In the genomic region with DNA sequence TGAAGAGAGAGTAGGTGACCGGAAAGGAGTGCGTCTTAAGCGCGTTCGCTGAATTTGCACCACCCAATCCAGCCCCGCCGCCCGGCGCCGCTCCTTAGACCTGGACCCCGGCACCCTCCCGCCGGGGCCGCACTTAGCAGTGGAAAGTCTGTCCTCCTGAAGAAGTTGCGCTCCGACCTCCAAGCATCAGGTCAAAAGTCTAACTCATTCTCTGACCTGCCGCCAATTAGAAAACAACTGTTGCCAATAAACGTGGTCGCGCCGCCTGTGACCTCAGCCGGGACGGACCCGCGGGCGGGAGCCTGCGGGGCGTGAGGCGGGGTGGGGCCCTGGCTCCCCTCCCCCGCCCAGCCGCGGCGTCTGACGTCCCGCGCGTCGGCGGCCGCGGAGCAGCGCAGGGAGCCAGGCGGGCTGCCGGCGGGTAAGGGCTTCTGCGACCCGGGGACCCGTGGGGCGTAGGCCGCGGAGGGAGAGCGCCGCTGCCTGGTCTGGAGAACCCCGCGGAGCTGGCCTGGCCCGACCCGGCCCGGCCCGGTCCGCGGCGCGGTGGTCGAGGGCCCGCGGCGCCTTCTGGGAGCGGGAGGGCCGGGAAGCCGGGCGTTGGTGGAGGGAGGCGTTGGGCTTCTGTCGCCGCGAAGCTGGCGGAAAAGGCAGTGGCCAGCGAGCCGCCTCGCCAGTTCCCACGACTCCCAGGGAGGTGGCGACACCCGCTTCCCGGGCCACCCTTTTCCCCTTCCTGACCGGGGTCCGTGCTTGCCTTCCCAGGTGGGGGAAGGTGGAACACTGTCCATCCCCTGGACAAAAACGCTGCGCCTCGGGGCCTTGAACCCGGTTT, we compare ENCODE assay signal across 1 cellular context.
TF ChIP-seq lines count a peak whose summit lies in the region.

A gene with protein sequence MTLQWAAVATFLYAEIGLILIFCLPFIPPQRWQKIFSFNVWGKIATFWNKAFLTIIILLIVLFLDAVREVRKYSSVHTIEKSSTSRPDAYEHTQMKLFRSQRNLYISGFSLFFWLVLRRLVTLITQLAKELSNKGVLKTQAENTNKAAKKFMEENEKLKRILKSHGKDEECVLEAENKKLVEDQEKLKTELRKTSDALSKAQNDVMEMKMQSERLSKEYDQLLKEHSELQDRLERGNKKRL (plus strand): TSS at position 366 of the 835 bp plus-strand sequence. CDS start 527 bp downstream, outside the sequence.

TF ChIP-seq in HepG2, 621 proteins besides CTCF, POLR2A, EP300 and RAD21 (continued from another document and continues in another):
- TF ChIP-seq, protein P1, sequence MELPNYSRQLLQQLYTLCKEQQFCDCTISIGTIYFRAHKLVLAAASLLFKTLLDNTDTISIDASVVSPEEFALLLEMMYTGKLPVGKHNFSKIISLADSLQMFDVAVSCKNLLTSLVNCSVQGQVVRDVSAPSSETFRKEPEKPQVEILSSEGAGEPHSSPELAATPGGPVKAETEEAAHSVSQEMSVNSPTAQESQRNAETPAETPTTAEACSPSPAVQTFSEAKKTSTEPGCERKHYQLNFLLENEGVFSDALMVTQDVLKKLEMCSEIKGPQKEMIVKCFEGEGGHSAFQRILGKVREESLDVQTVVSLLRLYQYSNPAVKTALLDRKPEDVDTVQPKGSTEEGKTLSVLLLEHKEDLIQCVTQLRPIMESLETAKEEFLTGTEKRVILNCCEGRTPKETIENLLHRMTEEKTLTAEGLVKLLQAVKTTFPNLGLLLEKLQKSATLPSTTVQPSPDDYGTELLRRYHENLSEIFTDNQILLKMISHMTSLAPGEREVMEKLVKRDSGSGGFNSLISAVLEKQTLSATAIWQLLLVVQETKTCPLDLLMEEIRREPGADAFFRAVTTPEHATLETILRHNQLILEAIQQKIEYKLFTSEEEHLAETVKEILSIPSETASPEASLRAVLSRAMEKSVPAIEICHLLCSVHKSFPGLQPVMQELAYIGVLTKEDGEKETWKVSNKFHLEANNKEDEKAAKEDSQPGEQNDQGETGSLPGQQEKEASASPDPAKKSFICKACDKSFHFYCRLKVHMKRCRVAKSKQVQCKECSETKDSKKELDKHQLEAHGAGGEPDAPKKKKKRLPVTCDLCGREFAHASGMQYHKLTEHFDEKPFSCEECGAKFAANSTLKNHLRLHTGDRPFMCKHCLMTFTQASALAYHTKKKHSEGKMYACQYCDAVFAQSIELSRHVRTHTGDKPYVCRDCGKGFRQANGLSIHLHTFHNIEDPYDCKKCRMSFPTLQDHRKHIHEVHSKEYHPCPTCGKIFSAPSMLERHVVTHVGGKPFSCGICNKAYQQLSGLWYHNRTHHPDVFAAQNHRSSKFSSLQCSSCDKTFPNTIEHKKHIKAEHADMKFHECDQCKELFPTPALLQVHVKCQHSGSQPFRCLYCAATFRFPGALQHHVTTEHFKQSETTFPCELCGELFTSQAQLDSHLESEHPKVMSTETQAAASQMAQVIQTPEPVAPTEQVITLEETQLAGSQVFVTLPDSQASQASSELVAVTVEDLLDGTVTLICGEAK (IDR thresholded peaks at IDR 0.05), result no peak
- TF ChIP-seq, protein P1 (CRISPR knock-in tag; IDR thresholded peaks at IDR 0.05), result no peak
- TF ChIP-seq, protein P2, sequence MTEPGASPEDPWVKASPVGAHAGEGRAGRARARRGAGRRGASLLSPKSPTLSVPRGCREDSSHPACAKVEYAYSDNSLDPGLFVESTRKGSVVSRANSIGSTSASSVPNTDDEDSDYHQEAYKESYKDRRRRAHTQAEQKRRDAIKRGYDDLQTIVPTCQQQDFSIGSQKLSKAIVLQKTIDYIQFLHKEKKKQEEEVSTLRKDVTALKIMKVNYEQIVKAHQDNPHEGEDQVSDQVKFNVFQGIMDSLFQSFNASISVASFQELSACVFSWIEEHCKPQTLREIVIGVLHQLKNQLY (CRISPR knock-in tag; IDR thresholded peaks at IDR 0.05), result no peak
- TF ChIP-seq, protein P3, sequence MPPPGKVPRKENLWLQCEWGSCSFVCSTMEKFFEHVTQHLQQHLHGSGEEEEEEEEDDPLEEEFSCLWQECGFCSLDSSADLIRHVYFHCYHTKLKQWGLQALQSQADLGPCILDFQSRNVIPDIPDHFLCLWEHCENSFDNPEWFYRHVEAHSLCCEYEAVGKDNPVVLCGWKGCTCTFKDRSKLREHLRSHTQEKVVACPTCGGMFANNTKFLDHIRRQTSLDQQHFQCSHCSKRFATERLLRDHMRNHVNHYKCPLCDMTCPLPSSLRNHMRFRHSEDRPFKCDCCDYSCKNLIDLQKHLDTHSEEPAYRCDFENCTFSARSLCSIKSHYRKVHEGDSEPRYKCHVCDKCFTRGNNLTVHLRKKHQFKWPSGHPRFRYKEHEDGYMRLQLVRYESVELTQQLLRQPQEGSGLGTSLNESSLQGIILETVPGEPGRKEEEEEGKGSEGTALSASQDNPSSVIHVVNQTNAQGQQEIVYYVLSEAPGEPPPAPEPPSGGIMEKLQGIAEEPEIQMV (CRISPR knock-in tag; IDR thresholded peaks at IDR 0.05; ENCODE audit: low read depth), result peak; percentile 36; the same call in 1 of the 2 replicates
- TF ChIP-seq MYNN (CRISPR knock-in tag; IDR thresholded peaks at IDR 0.05; ENCODE audit: low read depth) (no peak), NONO (IDR thresholded peaks at IDR 0.05) (no peak), NONO (CRISPR knock-in tag; conservative IDR thresholded peaks at IDR 0.05) (no peak), ZNF7 (CRISPR knock-in tag; IDR thresholded peaks at IDR 0.05) (no peak), GTF3A (CRISPR knock-in tag; conservative IDR thresholded peaks at IDR 0.05) (no peak), NR2F6 (IDR thresholded peaks at IDR 0.05) (no peak), NR2F6 (CRISPR knock-in tag; IDR thresholded peaks at IDR 0.05) (peak; percentile 25; the same call in 1 of the 2 replicates), FOXC1 (CRISPR knock-in tag; IDR thresholded peaks at IDR 0.05; ENCODE audit: borderline replicate concordance) (no peak), RXRB (CRISPR knock-in tag; IDR thresholded peaks at IDR 0.05; ENCODE audit: borderline replicate concordance) (peak; percentile 49; the same call in 1 of the 2 replicates), SAFB2 (CRISPR knock-in tag; IDR thresholded peaks at IDR 0.05; ENCODE audit: borderline replicate concordance, low read depth) (no peak), NCOA5 (CRISPR knock-in tag; IDR thresholded peaks at IDR 0.05) (no peak), KAT7 (CRISPR knock-in tag; IDR thresholded peaks at IDR 0.05; ENCODE audit: borderline replicate concordance) (no peak; the same call in 1 of the 2 replicates), ZNF558 (CRISPR knock-in tag; IDR thresholded peaks at IDR 0.05; ENCODE audit: borderline replicate concordance) (0 out of 2 replicates have a peak, but pooled peaks have one; percentile 52), ZNF766 (CRISPR knock-in tag; IDR thresholded peaks at IDR 0.05; ENCODE audit: borderline replicate concordance) (no peak), SIN3A (IDR thresholded peaks at IDR 0.05; ENCODE audit: borderline replicate concordance, low read depth, low read length) (peak; percentile 44; the same call in 1 of the 2 replicates), MED8 (CRISPR knock-in tag; IDR thresholded peaks at IDR 0.05; ENCODE audit: insufficient replicate concordance) (peak; percentile 56), FOXP1 (IDR thresholded peaks at IDR 0.05) (no peak), FOXP1 (CRISPR knock-in tag; IDR thresholded peaks at IDR 0.05) (no peak), SMC3 (IDR thresholded peaks at IDR 0.05; ENCODE audit: low read length) (peak; percentile 12; the same call in 1 of the 2 replicates), ZKSCAN5 (CRISPR knock-in tag; IDR thresholded peaks at IDR 0.05) (no peak), FOXM1 (CRISPR knock-in tag; IDR thresholded peaks at IDR 0.05) (no peak), ZNF124 (CRISPR knock-in tag; IDR thresholded peaks at IDR 0.05) (0 out of 2 replicates have a peak, but pooled peaks have one; percentile 23), MXD4 (CRISPR knock-in tag; IDR thresholded peaks at IDR 0.05) (peak; percentile 25; the same call in 1 of the 2 replicates), KLF6 (CRISPR knock-in tag; IDR thresholded peaks at IDR 0.05) (0 out of 2 replicates have a peak, but pooled peaks have one; percentile 24)
- TF ChIP-seq, protein P4, sequence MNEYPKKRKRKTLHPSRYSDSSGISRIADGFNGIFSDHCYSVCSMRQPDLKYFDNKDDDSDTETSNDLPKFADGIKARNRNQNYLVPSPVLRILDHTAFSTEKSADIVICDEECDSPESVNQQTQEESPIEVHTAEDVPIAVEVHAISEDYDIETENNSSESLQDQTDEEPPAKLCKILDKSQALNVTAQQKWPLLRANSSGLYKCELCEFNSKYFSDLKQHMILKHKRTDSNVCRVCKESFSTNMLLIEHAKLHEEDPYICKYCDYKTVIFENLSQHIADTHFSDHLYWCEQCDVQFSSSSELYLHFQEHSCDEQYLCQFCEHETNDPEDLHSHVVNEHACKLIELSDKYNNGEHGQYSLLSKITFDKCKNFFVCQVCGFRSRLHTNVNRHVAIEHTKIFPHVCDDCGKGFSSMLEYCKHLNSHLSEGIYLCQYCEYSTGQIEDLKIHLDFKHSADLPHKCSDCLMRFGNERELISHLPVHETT (CRISPR knock-in tag; conservative IDR thresholded peaks at IDR 0.05), result peak; percentile 54; the same call in 1 of the 2 replicates
- TF ChIP-seq, protein P5, sequence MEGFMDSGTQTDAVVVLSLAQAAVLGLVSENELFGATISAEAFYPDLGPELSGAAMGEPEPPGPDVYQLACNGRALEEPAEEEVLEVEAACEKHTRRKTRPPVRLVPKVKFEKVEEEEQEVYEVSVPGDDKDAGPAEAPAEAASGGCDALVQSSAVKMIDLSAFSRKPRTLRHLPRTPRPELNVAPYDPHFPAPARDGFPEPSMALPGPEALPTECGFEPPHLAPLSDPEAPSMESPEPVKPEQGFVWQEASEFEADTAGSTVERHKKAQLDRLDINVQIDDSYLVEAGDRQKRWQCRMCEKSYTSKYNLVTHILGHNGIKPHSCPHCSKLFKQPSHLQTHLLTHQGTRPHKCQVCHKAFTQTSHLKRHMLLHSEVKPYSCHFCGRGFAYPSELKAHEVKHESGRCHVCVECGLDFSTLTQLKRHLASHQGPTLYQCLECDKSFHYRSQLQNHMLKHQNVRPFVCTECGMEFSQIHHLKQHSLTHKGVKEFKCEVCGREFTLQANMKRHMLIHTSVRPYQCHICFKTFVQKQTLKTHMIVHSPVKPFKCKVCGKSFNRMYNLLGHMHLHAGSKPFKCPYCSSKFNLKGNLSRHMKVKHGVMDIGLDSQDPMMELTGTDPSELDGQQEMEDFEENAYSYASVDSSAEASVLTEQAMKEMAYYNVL (CRISPR knock-in tag; IDR thresholded peaks at IDR 0.05; ENCODE audit: borderline replicate concordance), result no peak; the same call in 1 of the 2 replicates
- TF ChIP-seq, protein P6, sequence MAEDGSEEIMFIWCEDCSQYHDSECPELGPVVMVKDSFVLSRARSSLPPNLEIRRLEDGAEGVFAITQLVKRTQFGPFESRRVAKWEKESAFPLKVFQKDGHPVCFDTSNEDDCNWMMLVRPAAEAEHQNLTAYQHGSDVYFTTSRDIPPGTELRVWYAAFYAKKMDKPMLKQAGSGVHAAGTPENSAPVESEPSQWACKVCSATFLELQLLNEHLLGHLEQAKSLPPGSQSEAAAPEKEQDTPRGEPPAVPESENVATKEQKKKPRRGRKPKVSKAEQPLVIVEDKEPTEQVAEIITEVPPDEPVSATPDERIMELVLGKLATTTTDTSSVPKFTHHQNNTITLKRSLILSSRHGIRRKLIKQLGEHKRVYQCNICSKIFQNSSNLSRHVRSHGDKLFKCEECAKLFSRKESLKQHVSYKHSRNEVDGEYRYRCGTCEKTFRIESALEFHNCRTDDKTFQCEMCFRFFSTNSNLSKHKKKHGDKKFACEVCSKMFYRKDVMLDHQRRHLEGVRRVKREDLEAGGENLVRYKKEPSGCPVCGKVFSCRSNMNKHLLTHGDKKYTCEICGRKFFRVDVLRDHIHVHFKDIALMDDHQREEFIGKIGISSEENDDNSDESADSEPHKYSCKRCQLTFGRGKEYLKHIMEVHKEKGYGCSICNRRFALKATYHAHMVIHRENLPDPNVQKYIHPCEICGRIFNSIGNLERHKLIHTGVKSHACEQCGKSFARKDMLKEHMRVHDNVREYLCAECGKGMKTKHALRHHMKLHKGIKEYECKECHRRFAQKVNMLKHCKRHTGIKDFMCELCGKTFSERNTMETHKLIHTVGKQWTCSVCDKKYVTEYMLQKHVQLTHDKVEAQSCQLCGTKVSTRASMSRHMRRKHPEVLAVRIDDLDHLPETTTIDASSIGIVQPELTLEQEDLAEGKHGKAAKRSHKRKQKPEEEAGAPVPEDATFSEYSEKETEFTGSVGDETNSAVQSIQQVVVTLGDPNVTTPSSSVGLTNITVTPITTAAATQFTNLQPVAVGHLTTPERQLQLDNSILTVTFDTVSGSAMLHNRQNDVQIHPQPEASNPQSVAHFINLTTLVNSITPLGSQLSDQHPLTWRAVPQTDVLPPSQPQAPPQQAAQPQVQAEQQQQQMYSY (CRISPR knock-in tag; IDR thresholded peaks at IDR 0.05), result peak; percentile 79
